In the genomic region with DNA sequence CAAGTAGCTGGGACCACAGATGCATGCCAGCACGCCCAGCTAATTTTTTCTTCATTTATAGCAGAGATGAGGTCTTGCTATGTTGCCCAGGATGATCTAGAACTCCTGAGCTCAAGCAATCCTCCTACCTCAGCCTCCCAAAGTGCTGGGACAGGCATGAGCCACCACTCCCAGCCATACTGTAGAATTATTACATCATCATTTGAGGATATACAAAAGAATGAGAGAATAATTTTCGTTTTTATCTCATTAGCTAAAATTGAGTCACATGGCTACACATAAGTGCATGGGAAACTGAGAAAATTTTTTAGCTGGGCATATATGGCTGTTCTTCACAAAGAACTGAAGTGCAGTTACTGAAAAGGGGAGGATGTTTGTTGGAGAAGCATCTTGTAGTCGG, we compare ENCODE assay signal across 11 cellular contexts. TPM values are rescaled to one million over a fixed set of nuclear protein-coding genes. Genes with fewer than 3 reads are reported as not detected.
"Had no signal": no experiment of that assay in that cellular context is flagged by ENCODE, and none has a peak within 500 bp of the region (broad histone marks: within the 10 kb centered on the region; RNA-seq: fewer than 3 reads in every experiment).

No MANE protein-coding gene starts in this region.

- H3K4me1 Mint-ChIP-seq: IgD-negative memory B cell had no signal

- H3K4me3 Mint-ChIP-seq: HFFc6 had no signal

- DNase-seq: GM23248, GOT3, H7, HFFc6, KG1 had no signal

- ATAC-seq: HCT116 had no signal

- H3K27ac Mint-ChIP-seq: HFFc6, IgD-negative memory B cell had no signal

- H2AFZ ChIP-seq: GM23248 had no signal

- H3K27ac ChIP-seq: GM23248, HL-60 had no signal

- H3K27me3 Mint-ChIP-seq: IgD-negative memory B cell had no signal

- H3K4me3 ChIP-seq: GM23248, HAP-1 had no signal

- H3K9me3 Mint-ChIP-seq: HFFc6, IgD-negative memory B cell had no signal

- H3K9ac ChIP-seq: GM23248 had no signal

- H3K9me3 ChIP-seq: HAP-1 had no signal

RNA-seq across cellular contexts. Expression of a gene that starts 55.0 kb away (rescaled TPM):
- total RNA-seq: GM23248, H4, HT1080 had no signal
- polyA plus RNA-seq: GM23248, IgD-negative memory B cell had no signal
